Comparison of ENCODE assay signal across 8 cellular contexts in genomic region chr16:14911954-14912353, GRCh38. TPM values are rescaled to one million over a fixed set of nuclear protein-coding genes. Genes with fewer than 3 reads are reported as not detected.
DNase-seq lines count a peak whose midpoint lies in the region; TF ChIP-seq lines count a peak whose summit lies in the region.
"Not testable (repeated sequence)": the region's sequence is repeated elsewhere in the genome, so short reads cannot be mapped to it uniquely, and the experiment has no call there.

No MANE protein-coding gene starts in this region.

- H3K4me1 Mint-ChIP-seq in activated T-helper 1 cell treated with anti-CD3 and anti-CD28 coated beads, Interleukin-12 subunit alpha, Interleukin-12 subunit beta, Interleukin-2, Interleukin-4 antibody, amounts not matched to agents 30 ng/mL and 10 ng/mL and 1 ng/mL, durations not matched to agents 14 hours and 24 hours and 36 hours (ENCODE audit: low read depth) = not testable (repeated sequence)

- not testable (repeated sequence) for DNase-seq in A673 (ENCODE audit: low spot score); osteoblast (ENCODE audit: insufficient read length, low spot score, missing footprints)
- DNase-seq in HL-60 (ENCODE audit: low read depth in 1 of 2, low spot score in 1 of 2) (peak in 1 of 2 experiments; percentile 47), WERI-Rb-1 (peak; percentile 54), right atrium auricular region (ENCODE audit: low spot score) (peak; percentile 68)
- DNase-seq in activated T-helper 1 cell treated with anti-CD3 and anti-CD28 coated beads, Interleukin-12 subunit alpha, Interleukin-12 subunit beta, Interleukin-2, Interleukin-4 antibody, amounts not matched to agents 30 ng/mL and 10 ng/mL and 1 ng/mL, durations not matched to agents 14 hours and 24 hours and 36 hours (ENCODE audit: low spot score) = peak; percentile 38
- peak; percentile 20 for DNase-seq in central memory CD4-positive, alpha-beta T cell
- DNase-seq in stimulated activated CD8-positive, alpha-beta memory T cell treated with anti-CD3 and anti-CD28 coated beads, Interleukin-12 subunit alpha, Interleukin-12 subunit beta, amount 100 ng/mL, for 1 hour (ENCODE audit: low read depth) = peak; percentile 20

- not testable (repeated sequence) for H3K36me3 ChIP-seq in A673 (ENCODE audit: insufficient read depth, low read length, poor library complexity, severe bottlenecking); WERI-Rb-1; right atrium auricular region; osteoblast (ENCODE audit: insufficient read depth, low read length)

- H3K27ac Mint-ChIP-seq in activated T-helper 1 cell treated with anti-CD3 and anti-CD28 coated beads, Interleukin-12 subunit alpha, Interleukin-12 subunit beta, Interleukin-2, Interleukin-4 antibody, amounts not matched to agents 30 ng/mL and 10 ng/mL and 1 ng/mL, durations not matched to agents 14 hours and 24 hours and 36 hours = not testable (repeated sequence)

- POLR2A ChIA-PET in A673 (lab: Charles Lee; ENCODE audit: low non-redundant PET) = not testable (repeated sequence)

- peak overlapping the region; percentile 34 for H3K4me3 ChIP-seq in A673 (ENCODE audit: low read depth, low read length, poor library complexity, severe bottlenecking)
- H3K4me3 ChIP-seq in HL-60 (replicated peaks; ENCODE audit: insufficient read depth, low read length) = peak overlapping the region; percentile 43
- H3K4me3 ChIP-seq in WERI-Rb-1 (ENCODE audit: low read depth, low read length) = peak overlapping the region; percentile 45
- peak overlapping the region; percentile 49 to 53 for H3K4me3 ChIP-seq in right atrium auricular region
- H3K4me3 ChIP-seq in osteoblast (ENCODE audit: insufficient read depth, low read length) = peak overlapping the region; percentile 39

- peak overlapping the region; percentile 80 for H3K4me3 Mint-ChIP-seq in activated T-helper 1 cell treated with anti-CD3 and anti-CD28 coated beads, Interleukin-12 subunit alpha, Interleukin-12 subunit beta, Interleukin-2, Interleukin-4 antibody, amounts not matched to agents 30 ng/mL and 10 ng/mL and 1 ng/mL, durations not matched to agents 14 hours and 24 hours and 36 hours

- CTCF ChIA-PET in A673 (lab: Charles Lee) = not testable (repeated sequence)

- not testable (repeated sequence) for H4K20me1 ChIP-seq in osteoblast (ENCODE audit: insufficient read depth, low read length)

- not testable (repeated sequence) for H3K9me3 ChIP-seq in A673 (ENCODE audit: low read depth, low read length, poor library complexity, severe bottlenecking); WERI-Rb-1 (ENCODE audit: severe bottlenecking); right atrium auricular region; osteoblast (ENCODE audit: low read depth, low read length)

- H2AFZ ChIP-seq in osteoblast (ENCODE audit: low read length) = not testable (repeated sequence)

- not testable (repeated sequence) for H3K36me3 Mint-ChIP-seq in activated T-helper 1 cell treated with anti-CD3 and anti-CD28 coated beads, Interleukin-12 subunit alpha, Interleukin-12 subunit beta, Interleukin-2, Interleukin-4 antibody, amounts not matched to agents 30 ng/mL and 10 ng/mL and 1 ng/mL, durations not matched to agents 14 hours and 24 hours and 36 hours (ENCODE audit: low read depth)

- not testable (repeated sequence) for H3K27me3 Mint-ChIP-seq in activated T-helper 1 cell treated with anti-CD3 and anti-CD28 coated beads, Interleukin-12 subunit alpha, Interleukin-12 subunit beta, Interleukin-2, Interleukin-4 antibody, amounts not matched to agents 30 ng/mL and 10 ng/mL and 1 ng/mL, durations not matched to agents 14 hours and 24 hours and 36 hours (ENCODE audit: insufficient read depth)

- intact Hi-C loops in A673 (cut with micrococcal nuclease; ENCODE audit: unreplicated experiment); activated T-helper 1 cell treated with anti-CD3 and anti-CD28 coated beads, Interleukin-12 subunit alpha, Interleukin-12 subunit beta, Interleukin-2, Interleukin-4 antibody, amounts not matched to agents 30 ng/mL and 10 ng/mL and 1 ng/mL, durations not matched to agents 14 hours and 24 hours and 36 hours (cut with micrococcal nuclease): not testable (repeated sequence)

- not testable (repeated sequence) for BruUV-seq in A673 (replicated peaks; lab: Mats Ljungman, UMichigan)

- H3K9me3 Mint-ChIP-seq in activated T-helper 1 cell treated with anti-CD3 and anti-CD28 coated beads, Interleukin-12 subunit alpha, Interleukin-12 subunit beta, Interleukin-2, Interleukin-4 antibody, amounts not matched to agents 30 ng/mL and 10 ng/mL and 1 ng/mL, durations not matched to agents 14 hours and 24 hours and 36 hours = not testable (repeated sequence)

- H3K27ac ChIP-seq in A673 (ENCODE audit: low read depth, low read length, poor library complexity, severe bottlenecking); HL-60 (replicated peaks); osteoblast (ENCODE audit: low read depth, low read length): not testable (repeated sequence)
- H3K27ac ChIP-seq in WERI-Rb-1 (peak overlapping the region; percentile 52), right atrium auricular region (peak overlapping the region; percentile 69 to 70)

- TF ChIP-seq CTCF in A673 (conservative IDR thresholded peaks at IDR 0.05; ENCODE audit: low read depth, low read length); HL-60 (IDR thresholded peaks at IDR 0.05; ENCODE audit: insufficient read depth, low read length); WERI-Rb-1 (IDR thresholded peaks at IDR 0.05; ENCODE audit: low read depth, low read length); right atrium auricular region (IDR thresholded peaks at IDR 0.05); osteoblast (IDR thresholded peaks at IDR 0.05; ENCODE audit: extremely low read depth, low read depth, low read length): not testable (repeated sequence)

- not testable (repeated sequence) for H3K4me2 ChIP-seq in osteoblast (ENCODE audit: insufficient read depth, low read length)

- not testable (repeated sequence) for H3K27me3 ChIP-seq in A673 (replicated peaks; ENCODE audit: insufficient read depth, low read depth, low read length, poor library complexity); HL-60 (ENCODE audit: insufficient read depth, poor library complexity, severe bottlenecking); WERI-Rb-1 (ENCODE audit: insufficient read depth, low read depth, severe bottlenecking); right atrium auricular region; osteoblast (ENCODE audit: insufficient read depth, low read length)

- H3K79me2 ChIP-seq in osteoblast (ENCODE audit: insufficient read depth, low read length) = not testable (repeated sequence)

- not testable (repeated sequence) for H3K4me1 ChIP-seq in A673 (ENCODE audit: insufficient read depth, low read length, poor library complexity, severe bottlenecking); right atrium auricular region; osteoblast (ENCODE audit: insufficient read depth, low read length)

RNA-seq across cellular contexts. Expression of gene NPIPA1, which starts 25.3 kb away (rescaled TPM):
- total RNA-seq in A673 (2021) (161 and 178 TPM in 2 replicates), right atrium auricular region (10 to 100 TPM; 24.5 to 35.3 TPM), osteoblast (52.1 and 56.9 TPM in 2 replicates)
- total RNA-seq in activated T-helper 1 cell treated with anti-CD3 and anti-CD28 coated beads, Interleukin-12 subunit alpha, Interleukin-12 subunit beta, Interleukin-2, Interleukin-4 antibody, amounts not matched to agents 30 ng/mL and 10 ng/mL and 1 ng/mL, durations not matched to agents 14 hours and 24 hours and 36 hours = 101 and 105 TPM in 2 replicates
